In the genomic region with DNA sequence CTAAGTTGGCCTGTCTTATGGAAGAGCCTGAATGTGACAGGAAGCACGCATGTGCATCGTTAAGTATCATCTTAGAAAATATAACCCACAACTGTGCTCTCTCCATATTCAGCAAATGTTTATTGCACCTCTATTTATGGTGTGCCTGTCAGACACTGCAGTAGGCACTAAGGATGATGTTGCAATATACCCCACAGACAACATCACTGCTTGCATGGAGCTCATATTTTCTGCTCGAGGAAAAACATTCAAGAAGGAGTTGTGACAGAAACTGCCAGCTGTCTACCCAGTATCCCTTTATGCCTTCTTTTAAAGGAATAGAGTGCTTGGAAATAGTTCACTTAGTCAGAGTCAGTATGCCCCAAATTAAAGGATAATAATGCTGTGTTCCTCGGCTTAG, we compare ENCODE assay signal across 25 cellular contexts.
DNase-seq lines count a peak whose midpoint lies in the region; ATAC-seq, FAIRE-seq and TF ChIP-seq lines count a peak whose summit lies in the region.
"Had no signal": no experiment of that assay in that cellular context is flagged by ENCODE, and none has a peak within 500 bp of the region (broad histone marks: within the 10 kb centered on the region; RNA-seq: fewer than 3 reads in every experiment).

No MANE protein-coding gene starts in this region.

- no peak for TF ChIP-seq CTCF in HepG2 (CRISPR knock-in tag; IDR thresholded peaks at IDR 0.05)
- TF ChIP-seq CTCF in right lobe of liver (IDR thresholded peaks at IDR 0.05), result no peak
- TF ChIP-seq CTCF in neural cell (IDR thresholded peaks at IDR 0.05; ENCODE audit: poor library complexity, severe bottlenecking), result no peak
- no peak for TF ChIP-seq CTCF in thyroid gland (IDR thresholded peaks at IDR 0.05)

- no peak for FAIRE-seq in HepG2 (lab: Jason Lieb, UNC)
- FAIRE-seq: A549, GM12878, GM12892, GM18507 had no signal

- POLR2A ChIA-PET in HepG2 (lab: Yijun Ruan, JAX), result no interaction called here

- CTCF ChIA-PET in HepG2 (lab: Yijun Ruan, JAX; ENCODE audit: low intra/inter-chr PET ratio, low total read pairs), result no interaction called here

- intact Hi-C loops in HepG2 (cut with micrococcal nuclease; ENCODE audit: unreplicated experiment) (no loop called here), right lobe of liver (cut with DNase I) (no loop called here), thyroid gland (cut with DNase I) (no loop called here)

- no peaks in the 10 kb centered on the region for H3K9me2 ChIP-seq in neural cell (ENCODE audit: insufficient read depth, low read length)

- no peaks in the 10 kb centered on the region for H4K20me1 ChIP-seq in HepG2 (ENCODE audit: insufficient read depth, low read length)
- H4K20me1 ChIP-seq in neural cell (ENCODE audit: insufficient read depth), result no peaks in the 10 kb centered on the region
- H4K20me1 ChIP-seq: BLaER1 had no signal

- H3K27me3 ChIP-seq in HepG2 (ENCODE audit: control insufficient read depth in 1 of 2, insufficient read depth in 2 of 2, low read length in 2 of 2) (no peaks in the 10 kb centered on the region), right lobe of liver (no peaks in the 10 kb centered on the region), neural cell (ENCODE audit: insufficient read depth, low read depth, low read length) (no peaks in the 10 kb centered on the region), thyroid gland (no peaks in the 10 kb centered on the region)
- H3K27me3 ChIP-seq: BE2C, BLaER1 had no signal

- TF ChIP-seq POLR2A in HepG2 (IDR thresholded peaks at IDR 0.05; ENCODE audit: insufficient read depth in 1 of 2, low read depth in 2 of 2, low read length in 2 of 2), result no peak
- TF ChIP-seq POLR2A in right lobe of liver (IDR thresholded peaks at IDR 0.05), result no peak
- no peak for TF ChIP-seq POLR2A in thyroid gland (IDR thresholded peaks at IDR 0.05)

- H3F3A ChIP-seq in neural cell (ENCODE audit: insufficient read depth, low read length, poor library complexity, severe bottlenecking), result no peaks in the 10 kb centered on the region

- H3K79me2 ChIP-seq in HepG2 (ENCODE audit: insufficient read depth, low read length), result no peaks in the 10 kb centered on the region
- no peaks in the 10 kb centered on the region for H3K79me2 ChIP-seq in neural cell (replicated peaks; ENCODE audit: insufficient read depth, low read length)

- no peak overlapping the region for H3K4me2 ChIP-seq in HepG2 (ENCODE audit: low read depth, low read length)
- H3K4me2 ChIP-seq in neural cell (ENCODE audit: low read length), result no peak overlapping the region
- H3K4me2 ChIP-seq: A549, BLaER1 had no signal

- H3K9ac ChIP-seq in HepG2 (ENCODE audit: insufficient read depth, low read depth, low read length), result no peak overlapping the region
- no peak overlapping the region for H3K9ac ChIP-seq in neural cell (ENCODE audit: low read length)
- H3K9ac ChIP-seq: BLaER1 had no signal

- WGBS in HepG2 (ENCODE audit: low lambda C conversion rate), result 2% methylated on average over 4 of the region's 4 CpGs
- 52% methylated on average over 4 of the region's 4 CpGs for WGBS in right lobe of liver (ENCODE audit: insufficient coverage, low coverage, low lambda C conversion rate, missing lambda C conversion rate)
- 57 to 78% methylated on average over 4 of the region's 4 CpGs for WGBS in thyroid gland, 2 donors

- peaks cover 39% of the 10 kb centered on the region for H3K9me3 ChIP-seq in HepG2 (ENCODE audit: low read length)
- H3K9me3 ChIP-seq in right lobe of liver, result no peaks in the 10 kb centered on the region
- H3K9me3 ChIP-seq in neural cell (ENCODE audit: low read length), result no peaks in the 10 kb centered on the region
- no peaks in the 10 kb centered on the region for H3K9me3 ChIP-seq in thyroid gland
- H3K9me3 ChIP-seq: A549, BE2C, BLaER1 had no signal

- H3K27ac ChIP-seq in HepG2 (ENCODE audit: extremely low read length, insufficient read depth, low read length) (no peak overlapping the region), right lobe of liver (no peak overlapping the region), neural cell (ENCODE audit: low read length) (no peak overlapping the region), thyroid gland (no peak overlapping the region)
- H3K27ac ChIP-seq: 22Rv1, A549, BLaER1 had no signal

- ATAC-seq in HepG2 (no peak), right lobe of liver (no peak), HG02840 (IDR thresholded peaks at IDR 0.05; ENCODE audit: low FRiP score, unreplicated experiment) (no peak)
- ATAC-seq: A549, GM12878 had no signal

- H3K4me3 ChIP-seq in HepG2 (replicated peaks in 1 of 3; ENCODE audit: insufficient read depth in 1 of 3, low read depth in 2 of 3, low read length in 3 of 3) (no peak overlapping the region), right lobe of liver (no peak overlapping the region), neural cell (ENCODE audit: low read length) (no peak overlapping the region), thyroid gland (replicated peaks in 1 of 3) (no peak overlapping the region)
- H3K4me3 ChIP-seq: A549, BLaER1, GM12878 had no signal

- TF ChIP-seq RAD21 in HepG2 (CRISPR knock-in tag; IDR thresholded peaks at IDR 0.05) (no peak), neural cell (conservative IDR thresholded peaks at IDR 0.05) (no peak)

- TF ChIP-seq EP300 in HepG2 (IDR thresholded peaks at IDR 0.05; ENCODE audit: low read depth in 2 of 2, low read length in 2 of 2) (no peak), HepG2 (CRISPR knock-in tag; IDR thresholded peaks at IDR 0.05; ENCODE audit: borderline replicate concordance) (no peak), neural cell (conservative IDR thresholded peaks at IDR 0.05; ENCODE audit: poor library complexity, severe bottlenecking) (peak; percentile 89)

- DNase-seq in HepG2 (ENCODE audit: low spot score) (no peak), right lobe of liver (no peak), thyroid gland (no peak)
- DNase-seq: AML-193; BE2C; C1 segment of cervical spinal cord; CD4-positive, alpha-beta memory T cell; CD4-positive, CD25-positive, alpha-beta regulatory T cell; CD8-positive, alpha-beta memory T cell; COR-L47; DMS 273 treated with DMSO at 0.1 percent for 48 hours; DMS153; DMS53; DMS79; DND-41; EL; GDM1 had no signal

- H2AFZ ChIP-seq in HepG2 (ENCODE audit: low read length) (no peak overlapping the region), neural cell (ENCODE audit: low read depth, low read length) (no peak overlapping the region)

- no peaks in the 10 kb centered on the region for H3K36me3 ChIP-seq in HepG2 (replicated peaks in 1 of 2; ENCODE audit: control insufficient read depth in 1 of 2, insufficient read depth in 2 of 2, low read length in 2 of 2)
- no peaks in the 10 kb centered on the region for H3K36me3 ChIP-seq in right lobe of liver
- no peaks in the 10 kb centered on the region for H3K36me3 ChIP-seq in neural cell (ENCODE audit: insufficient read depth, low read length)
- no peaks in the 10 kb centered on the region for H3K36me3 ChIP-seq in thyroid gland
- H3K36me3 ChIP-seq: BE2C, BLaER1 had no signal

- in situ Hi-C loops in HepG2 (cut with HindIII; ENCODE audit: extremely low pct_ligation_motif_present, low pct_unique_long_range_greater_than_20kb), result no loop called here

- H3K4me1 ChIP-seq in HepG2 (ENCODE audit: insufficient read depth, low read length) (no peaks in the 10 kb centered on the region), right lobe of liver (no peaks in the 10 kb centered on the region), thyroid gland (no peaks in the 10 kb centered on the region)
- H3K4me1 ChIP-seq: A549, BE2C, BLaER1 had no signal

- BruUV-seq in HepG2 (replicated peaks; lab: Mats Ljungman, UMichigan), result no TSS peak

TF ChIP-seq in HepG2, 621 proteins besides CTCF, POLR2A, EP300 and RAD21:
- no peak for TF ChIP-seq RBFOX2 (IDR thresholded peaks at IDR 0.05; ENCODE audit: low read depth, low read length)
- TF ChIP-seq CEBPB (IDR thresholded peaks at IDR 0.05; ENCODE audit: borderline replicate concordance, low read depth, low read length), result peak; percentile 63
TF ChIP-seq in HepG2: peak in this region for 1.

TF ChIP-seq in neural cell, 6 proteins besides CTCF, POLR2A, EP300 and RAD21:
- TF ChIP-seq, protein P1, sequence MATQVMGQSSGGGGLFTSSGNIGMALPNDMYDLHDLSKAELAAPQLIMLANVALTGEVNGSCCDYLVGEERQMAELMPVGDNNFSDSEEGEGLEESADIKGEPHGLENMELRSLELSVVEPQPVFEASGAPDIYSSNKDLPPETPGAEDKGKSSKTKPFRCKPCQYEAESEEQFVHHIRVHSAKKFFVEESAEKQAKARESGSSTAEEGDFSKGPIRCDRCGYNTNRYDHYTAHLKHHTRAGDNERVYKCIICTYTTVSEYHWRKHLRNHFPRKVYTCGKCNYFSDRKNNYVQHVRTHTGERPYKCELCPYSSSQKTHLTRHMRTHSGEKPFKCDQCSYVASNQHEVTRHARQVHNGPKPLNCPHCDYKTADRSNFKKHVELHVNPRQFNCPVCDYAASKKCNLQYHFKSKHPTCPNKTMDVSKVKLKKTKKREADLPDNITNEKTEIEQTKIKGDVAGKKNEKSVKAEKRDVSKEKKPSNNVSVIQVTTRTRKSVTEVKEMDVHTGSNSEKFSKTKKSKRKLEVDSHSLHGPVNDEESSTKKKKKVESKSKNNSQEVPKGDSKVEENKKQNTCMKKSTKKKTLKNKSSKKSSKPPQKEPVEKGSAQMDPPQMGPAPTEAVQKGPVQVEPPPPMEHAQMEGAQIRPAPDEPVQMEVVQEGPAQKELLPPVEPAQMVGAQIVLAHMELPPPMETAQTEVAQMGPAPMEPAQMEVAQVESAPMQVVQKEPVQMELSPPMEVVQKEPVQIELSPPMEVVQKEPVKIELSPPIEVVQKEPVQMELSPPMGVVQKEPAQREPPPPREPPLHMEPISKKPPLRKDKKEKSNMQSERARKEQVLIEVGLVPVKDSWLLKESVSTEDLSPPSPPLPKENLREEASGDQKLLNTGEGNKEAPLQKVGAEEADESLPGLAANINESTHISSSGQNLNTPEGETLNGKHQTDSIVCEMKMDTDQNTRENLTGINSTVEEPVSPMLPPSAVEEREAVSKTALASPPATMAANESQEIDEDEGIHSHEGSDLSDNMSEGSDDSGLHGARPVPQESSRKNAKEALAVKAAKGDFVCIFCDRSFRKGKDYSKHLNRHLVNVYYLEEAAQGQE (IDR thresholded peaks at IDR 0.05; ENCODE audit: borderline replicate concordance), result no peak
- TF ChIP-seq POLR2AphosphoS5 (IDR thresholded peaks at IDR 0.05), result peak; percentile 79
